ENCODE assay signal across 8 cellular contexts in the genomic region with DNA sequence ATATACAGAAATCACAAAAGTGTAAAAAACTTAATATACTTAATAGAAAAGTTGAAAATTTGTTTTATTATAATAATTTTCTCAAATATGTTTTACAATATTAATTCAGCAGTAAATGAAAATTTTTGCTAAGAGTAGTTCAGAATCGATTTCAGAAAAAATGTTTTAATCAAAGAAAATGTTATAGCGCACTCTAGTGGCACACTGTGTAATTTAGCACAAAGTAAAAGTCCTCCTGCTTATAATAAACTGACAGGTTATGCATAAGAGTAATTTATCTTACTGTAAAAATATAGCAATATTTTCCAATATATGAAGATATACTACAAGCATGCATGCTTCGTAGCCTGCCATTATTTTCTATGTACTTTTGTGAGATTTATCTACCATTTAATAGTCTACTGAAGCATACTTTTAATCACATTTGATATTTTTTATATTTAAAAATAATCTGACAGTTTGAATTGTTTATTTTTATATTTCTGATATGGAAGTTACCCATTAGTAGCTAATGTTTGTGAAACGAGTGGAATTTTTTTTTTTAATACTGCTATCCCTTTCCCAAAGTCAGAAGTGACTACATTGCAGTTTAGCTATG.
A peak's percentile ranks its signal among the peaks of the same experiment; 100 is the strongest.
DNase-seq lines count a peak whose midpoint lies in the region; ATAC-seq and TF ChIP-seq lines count a peak whose summit lies in the region.

No MANE protein-coding gene starts in this region.

- H3K4me3 ChIP-seq in AG10803 (ENCODE audit: low read length) = no peak overlapping the region

- DNase-seq in AG10803 (ENCODE audit: low read depth) (peak; percentile 0), RKO (ENCODE audit: low spot score) (peak; percentile 48), glutamatergic neuron (no peak)
- no peak for DNase-seq in stimulated activated CD4-positive, alpha-beta T cell treated with anti-CD3 and anti-CD28 coated beads, Interleukin-2, amount 100 ng/mL, for 24 hours

- TF ChIP-seq CTCF in AG10803 (conservative IDR thresholded peaks at IDR 0.05; ENCODE audit: low read length) = peak; percentile 43
- peak; percentile 78 for TF ChIP-seq CTCF in glutamatergic neuron (IDR thresholded peaks at IDR 0.05; ENCODE audit: partially characterized antibody, unreplicated experiment)

- no peaks in the 10 kb centered on the region for H3K9me3 Mint-ChIP-seq in glutamatergic neuron (ENCODE audit: unreplicated experiment)

- H3K27ac Mint-ChIP-seq in glutamatergic neuron (ENCODE audit: unreplicated experiment) = no peak overlapping the region

- no peaks in the 10 kb centered on the region for H3K36me3 Mint-ChIP-seq in glutamatergic neuron (ENCODE audit: unreplicated experiment)

- H3K4me1 Mint-ChIP-seq in glutamatergic neuron (ENCODE audit: low read depth, unreplicated experiment) = no peaks in the 10 kb centered on the region

- no peak overlapping the region for H3K4me3 Mint-ChIP-seq in glutamatergic neuron (ENCODE audit: unreplicated experiment)

- no peaks in the 10 kb centered on the region for H3K27me3 Mint-ChIP-seq in glutamatergic neuron (ENCODE audit: unreplicated experiment)

- peak; percentile 51 for ATAC-seq in GM18867 (IDR thresholded peaks at IDR 0.05; ENCODE audit: unreplicated experiment)
- ATAC-seq in GM21576 (IDR thresholded peaks at IDR 0.05; ENCODE audit: unreplicated experiment) = no peak
- no peak for ATAC-seq in HG03460 (IDR thresholded peaks at IDR 0.05; ENCODE audit: unreplicated experiment)
- ATAC-seq in HG03565 (IDR thresholded peaks at IDR 0.05; ENCODE audit: unreplicated experiment) = no peak

Comparison
In these comparisons a context has a peak if more than half of its experiments do, and no peak if none do; other contexts are left out.
1. DNase-seq: peak in AG10803 (single experiment) and RKO (single experiment); none in glutamatergic neuron (single experiment) and stimulated activated CD4-positive, alpha-beta T cell treated with anti-CD3 and anti-CD28 coated beads, Interleukin-2, amount 100 ng/mL, for 24 hours (0 of 2).